7 cellular contexts compared by ENCODE assay signal in genomic region chr11:61814242-61814957, GRCh38. TPM values are rescaled to one million over a fixed set of nuclear protein-coding genes. Genes with fewer than 3 reads are reported as not detected.
DNase-seq lines count a peak whose midpoint lies in the region; ATAC-seq, FAIRE-seq and TF ChIP-seq lines count a peak whose summit lies in the region.

No MANE protein-coding gene starts in this region.

- no peaks in the 10 kb centered on the region for H3K27me3 ChIP-seq in astrocyte (ENCODE audit: insufficient read depth, low read length)

- peak overlapping the region; percentile 95 for H3K27ac Mint-ChIP-seq in astrocyte (ENCODE audit: unreplicated experiment)
- H3K27ac Mint-ChIP-seq in stimulated activated memory B cell treated with anti-CD40 and anti-IgM and Interleukin-4, amounts not matched to agents 10 μg/mL and 1 μg/mL and 100 μg/mL, for 72 hours = peak overlapping the region; percentile 83

- H2AFZ ChIP-seq in astrocyte (ENCODE audit: low read depth, low read length) = peak overlapping the region; percentile 74

- TF ChIP-seq CTCF in astrocyte (IDR thresholded peaks at IDR 0.05; ENCODE audit: insufficient read depth, low read depth, low read length) = no peak

- H3K36me3 ChIP-seq in astrocyte (ENCODE audit: insufficient read depth, low read length) = peaks cover 13% of the 10 kb centered on the region

- peaks cover 11% of the 10 kb centered on the region for H3K79me2 ChIP-seq in astrocyte (ENCODE audit: insufficient read depth, low read length)

- peak overlapping the region; percentile 90 for H3K4me2 ChIP-seq in astrocyte (ENCODE audit: low read length)

- H3K27me3 Mint-ChIP-seq in astrocyte (ENCODE audit: low read depth, unreplicated experiment) = no peaks in the 10 kb centered on the region
- peaks cover 22% of the 10 kb centered on the region for H3K27me3 Mint-ChIP-seq in stimulated activated memory B cell treated with anti-CD40 and anti-IgM and Interleukin-4, amounts not matched to agents 10 μg/mL and 1 μg/mL and 100 μg/mL, for 72 hours

- peak overlapping the region; percentile 95 for H3K4me3 Mint-ChIP-seq in astrocyte (ENCODE audit: unreplicated experiment)
- peak overlapping the region; percentile 81 for H3K4me3 Mint-ChIP-seq in stimulated activated memory B cell treated with anti-CD40 and anti-IgM and Interleukin-4, amounts not matched to agents 10 μg/mL and 1 μg/mL and 100 μg/mL, for 72 hours

- H3K4me1 ChIP-seq in astrocyte (ENCODE audit: insufficient read depth, low read length) = peaks cover 12% of the 10 kb centered on the region

- H3K4me1 Mint-ChIP-seq in astrocyte (ENCODE audit: low read depth, unreplicated experiment) = peaks cover 4% of the 10 kb centered on the region
- peaks cover 21% of the 10 kb centered on the region for H3K4me1 Mint-ChIP-seq in stimulated activated memory B cell treated with anti-CD40 and anti-IgM and Interleukin-4, amounts not matched to agents 10 μg/mL and 1 μg/mL and 100 μg/mL, for 72 hours

- H3K9me3 ChIP-seq in astrocyte (ENCODE audit: insufficient read depth, low read depth, low read length) = no peaks in the 10 kb centered on the region

- peak overlapping the region; percentile 90 for H3K9ac ChIP-seq in astrocyte (ENCODE audit: low read length)

- peak overlapping the region; percentile 69 for H3K4me3 ChIP-seq in astrocyte (ENCODE audit: insufficient read depth, low read depth, low read length)

- DNase-seq in GF-D8 (lab: John Stamatoyannopoulos, UW) = peak; percentile 30
- peak; percentile 23 for DNase-seq in NAMALWA (ENCODE audit: low spot score)
- DNase-seq in astrocyte (ENCODE audit: low read depth) = peak; percentile 28
- DNase-seq in islet precursor cell = peak; percentile 71
- no peak for DNase-seq in left lobe of liver (ENCODE audit: low spot score)

- H3K27ac ChIP-seq in astrocyte (ENCODE audit: low read depth, low read length) = peak overlapping the region; percentile 74

- no peak for FAIRE-seq in astrocyte (lab: Jason Lieb, UNC)

- no peak for ATAC-seq in stimulated activated memory B cell treated with anti-CD40 and anti-IgM and Interleukin-4, amounts not matched to agents 10 μg/mL and 1 μg/mL and 100 μg/mL, for 72 hours
- ATAC-seq in GM18861 (IDR thresholded peaks at IDR 0.05; ENCODE audit: unreplicated experiment) = no peak
- no peak for ATAC-seq in left lobe of liver

- no peaks in the 10 kb centered on the region for H4K20me1 ChIP-seq in astrocyte (ENCODE audit: insufficient read depth, low read length)

- H3K9me3 Mint-ChIP-seq in astrocyte (ENCODE audit: unreplicated experiment) = no peaks in the 10 kb centered on the region
- H3K9me3 Mint-ChIP-seq in stimulated activated memory B cell treated with anti-CD40 and anti-IgM and Interleukin-4, amounts not matched to agents 10 μg/mL and 1 μg/mL and 100 μg/mL, for 72 hours = no peaks in the 10 kb centered on the region

- peaks cover 12% of the 10 kb centered on the region for H3K36me3 Mint-ChIP-seq in astrocyte (ENCODE audit: low read depth, unreplicated experiment)
- H3K36me3 Mint-ChIP-seq in stimulated activated memory B cell treated with anti-CD40 and anti-IgM and Interleukin-4, amounts not matched to agents 10 μg/mL and 1 μg/mL and 100 μg/mL, for 72 hours = peaks cover 13% of the 10 kb centered on the region

RNA-seq across cellular contexts. Expression of gene FADS1, which starts 2.4 kb away (rescaled TPM):
- total RNA-seq in astrocyte = 56.7 and 74.6 TPM in 2 replicates
- 34.6 TPM for total RNA-seq in left lobe of liver

RNA-seq across cellular contexts. Expression of gene FADS2, which starts 13.7 kb away (rescaled TPM):
- 180 and 287 TPM in 2 replicates for total RNA-seq in astrocyte
- 113 TPM for total RNA-seq in left lobe of liver

RNA-seq across cellular contexts. Expression of gene FEN1, which starts 21.7 kb away (rescaled TPM):
- 13.6 and 13.8 TPM in 2 replicates for total RNA-seq in astrocyte
- total RNA-seq in left lobe of liver = 5.1 TPM

RNA-seq across cellular contexts. Expression of gene TMEM258, which starts 22.0 kb away (rescaled TPM):
- 97.8 and 98.6 TPM in 2 replicates for total RNA-seq in astrocyte
- total RNA-seq in left lobe of liver = 58.5 TPM
